Comparison of ENCODE assay signal across 15 cellular contexts in genomic region chr3:32375596-32375930, GRCh38. TPM values are rescaled to one million over a fixed set of nuclear protein-coding genes. Genes with fewer than 3 reads are reported as not detected.
DNase-seq lines count a peak whose midpoint lies in the region; ATAC-seq and TF ChIP-seq lines count a peak whose summit lies in the region.
"Had no signal": no experiment of that assay in that cellular context is flagged by ENCODE, and none has a peak within 500 bp of the region (broad histone marks: within the 10 kb centered on the region; RNA-seq: fewer than 3 reads in every experiment).

No MANE protein-coding gene starts in this region.

- H4K20me1 ChIP-seq in BLaER1, result peaks cover 40% of the 10 kb centered on the region; the same call in 1 of the 2 replicates

- H3K36me3 Mint-ChIP-seq in T-helper 2 cell treated with Interferon-gamma antibody and Interleukin-4, amounts not matched to agents 5 μg/mL and 100 μg/mL, for 36 hours (ENCODE audit: low read depth), result peaks cover 4% of the 10 kb centered on the region
- H3K36me3 Mint-ChIP-seq: CD14-positive monocyte; CD4-positive, alpha-beta memory T cell had no signal

- H3K27ac Mint-ChIP-seq in T-helper 2 cell treated with Interferon-gamma antibody and Interleukin-4, amounts not matched to agents 5 μg/mL and 100 μg/mL, for 36 hours, result peak overlapping the region; percentile 54
- H3K27ac Mint-ChIP-seq: B cell, GM23338, HFFc6 had no signal

- peaks cover 5% of the 10 kb centered on the region; the same call in 1 of the 2 replicates for H3K36me3 ChIP-seq in BLaER1
- H3K36me3 ChIP-seq: HAP-1 had no signal

- H3K4me1 ChIP-seq in BLaER1, result peaks cover 59% of the 10 kb centered on the region

- ATAC-seq in esophagus mucosa, result no peak

- H3K27ac ChIP-seq in BLaER1, result no peak overlapping the region
- H3K27ac ChIP-seq: 22Rv1 had no signal

- H3K9me3 ChIP-seq in BLaER1, result no peaks in the 10 kb centered on the region
- H3K9me3 ChIP-seq: BLaER1 treated with 17β-estradiol and CSF1 and Interleukin-3, amounts not matched to agents 10 nM and 100 nM; HAP-1 had no signal

- no peak overlapping the region for H3K4me3 Mint-ChIP-seq in T-helper 2 cell treated with Interferon-gamma antibody and Interleukin-4, amounts not matched to agents 5 μg/mL and 100 μg/mL, for 36 hours
- H3K4me3 Mint-ChIP-seq: B cell; CD14-positive monocyte; CD4-positive, alpha-beta memory T cell; GM23338 had no signal

- H3K4me1 Mint-ChIP-seq in T-helper 2 cell treated with Interferon-gamma antibody and Interleukin-4, amounts not matched to agents 5 μg/mL and 100 μg/mL, for 36 hours (ENCODE audit: low read depth), result peaks cover 41% of the 10 kb centered on the region

- no peak for TF ChIP-seq CTCF in cardiac fibroblast (IDR thresholded peaks at IDR 0.05; ENCODE audit: low read depth, low read length)

- H3K4me2 ChIP-seq in BLaER1, result peak overlapping the region; percentile 87; the same call in 1 of the 2 replicates
- H3K4me2 ChIP-seq: GM23338 had no signal

- H3K9ac ChIP-seq in BLaER1, result no peak overlapping the region

- peaks cover 6% of the 10 kb centered on the region for H3K27me3 Mint-ChIP-seq in T-helper 2 cell treated with Interferon-gamma antibody and Interleukin-4, amounts not matched to agents 5 μg/mL and 100 μg/mL, for 36 hours (ENCODE audit: low read depth)
- H3K27me3 Mint-ChIP-seq: CD4-positive, alpha-beta memory T cell had no signal

- no peak for DNase-seq in T-helper 2 cell treated with Interferon-gamma antibody and Interleukin-4, amounts not matched to agents 5 μg/mL and 100 μg/mL, for 36 hours (ENCODE audit: low spot score)
- DNase-seq in T-helper 2 cell (no peak), cardiac fibroblast (ENCODE audit: low read depth in 2 of 2) (peak; percentile 31 to 56)
- DNase-seq in activated naive CD4-positive, alpha-beta T cell treated with anti-CD3 and anti-CD28 coated beads, Interleukin-2, amount 50 U/mL, for 16 hours, result no peak
- DNase-seq: DMS79 treated with DMSO at 0.1 percent for 48 hours had no signal

- H3K4me3 ChIP-seq in BLaER1, result no peak overlapping the region
- H3K4me3 ChIP-seq in cardiac fibroblast (replicated peaks in 1 of 2; ENCODE audit: low read depth in 2 of 2, low read length in 2 of 2), result no peak overlapping the region
- H3K4me3 ChIP-seq: BLaER1 treated with 17β-estradiol and CSF1 and Interleukin-3, amounts not matched to agents 10 nM and 100 nM; GM23338; HAP-1 had no signal

- H3K9me3 Mint-ChIP-seq in T-helper 2 cell treated with Interferon-gamma antibody and Interleukin-4, amounts not matched to agents 5 μg/mL and 100 μg/mL, for 36 hours, result no peaks in the 10 kb centered on the region
- H3K9me3 Mint-ChIP-seq: CD14-positive monocyte; CD4-positive, alpha-beta memory T cell; GM23338; HFFc6 had no signal

- H3K27me3 ChIP-seq in BLaER1, result no peaks in the 10 kb centered on the region
- H3K27me3 ChIP-seq: BLaER1 treated with 17β-estradiol and CSF1 and Interleukin-3, amounts not matched to agents 10 nM and 100 nM had no signal

RNA-seq across cellular contexts. Expression of gene CMTM7, which starts 16.1 kb away (rescaled TPM):
- total RNA-seq in esophagus mucosa, result 1.2 TPM

Comparison
In these comparisons a context has a peak if more than half of its experiments do, and no peak if none do; other contexts are left out.
1. DNase-seq: peak in cardiac fibroblast (2 of 2); none in T-helper 2 cell treated with Interferon-gamma antibody and Interleukin-4, amounts not matched to agents 5 μg/mL and 100 μg/mL, for 36 hours (single experiment), T-helper 2 cell (0 of 5) and activated naive CD4-positive, alpha-beta T cell treated with anti-CD3 and anti-CD28 coated beads, Interleukin-2, amount 50 U/mL, for 16 hours (single experiment).